In genomic region chr11:58628446-58628845, GRCh38 we compare ENCODE assay signal across 15 cellular contexts. TPM values are rescaled to one million over a fixed set of nuclear protein-coding genes. Genes with fewer than 3 reads are reported as not detected.
DNase-seq lines count a peak whose midpoint lies in the region; ATAC-seq and TF ChIP-seq lines count a peak whose summit lies in the region.
"Had no signal": no experiment of that assay in that cellular context is flagged by ENCODE, and none has a peak within 500 bp of the region (broad histone marks: within the 10 kb centered on the region; RNA-seq: fewer than 3 reads in every experiment).

No MANE protein-coding gene starts in this region.

- no peak overlapping the region for H3K27ac Mint-ChIP-seq in T-helper 2 cell treated with Interferon-gamma antibody and Interleukin-4, amounts not matched to agents 5 μg/mL and 100 μg/mL, for 36 hours
- H3K27ac Mint-ChIP-seq: memory B cell had no signal

- no peaks in the 10 kb centered on the region for H3K27me3 Mint-ChIP-seq in T-helper 2 cell treated with Interferon-gamma antibody and Interleukin-4, amounts not matched to agents 5 μg/mL and 100 μg/mL, for 36 hours (ENCODE audit: low read depth)
- H3K27me3 Mint-ChIP-seq: memory B cell had no signal

- in situ Hi-C loops in GM13977 (cut with MboI; ENCODE audit: low pct_unique_long_range_greater_than_20kb, low sequenced_read_pairs, unreplicated experiment): no loop called here

- no peak overlapping the region for H3K4me3 Mint-ChIP-seq in T-helper 2 cell treated with Interferon-gamma antibody and Interleukin-4, amounts not matched to agents 5 μg/mL and 100 μg/mL, for 36 hours
- H3K4me3 Mint-ChIP-seq: memory B cell had no signal

- DNase-seq in AG08396 (ENCODE audit: low spot score) (peak; percentile 13), RPMI7951 (ENCODE audit: low read depth) (peak; percentile 34), epithelial cell of prostate (ENCODE audit: low read depth, low spot score) (no peak), midbrain (lab: John Stamatoyannopoulos, UW) (peak; percentile 14), GM13977 (ENCODE audit: low spot score) (no peak), GF-D8 (lab: John Stamatoyannopoulos, UW) (no peak)
- DNase-seq in T-helper 2 cell treated with Interferon-gamma antibody and Interleukin-4, amounts not matched to agents 5 μg/mL and 100 μg/mL, for 36 hours (ENCODE audit: low spot score): no peak
- DNase-seq: activated T-cell treated with anti-CD3 and anti-CD28 coated beads, Interleukin-2, amount 50 U/mL, for 48 hours; DMS153; KG1; NCI-H82; stimulated activated CD4-positive, alpha-beta T cell treated with anti-CD3 and anti-CD28 coated beads, Interleukin-4, amount 100 ng/mL, for 24 hours; stimulated activated naive CD4-positive, alpha-beta T cell had no signal

- H3K36me3 Mint-ChIP-seq in T-helper 2 cell treated with Interferon-gamma antibody and Interleukin-4, amounts not matched to agents 5 μg/mL and 100 μg/mL, for 36 hours (ENCODE audit: low read depth): peaks cover 25% of the 10 kb centered on the region

- peaks cover 6% of the 10 kb centered on the region for H3K4me1 Mint-ChIP-seq in T-helper 2 cell treated with Interferon-gamma antibody and Interleukin-4, amounts not matched to agents 5 μg/mL and 100 μg/mL, for 36 hours (ENCODE audit: low read depth)

- TF ChIP-seq CTCF in GM13977 (IDR thresholded peaks at IDR 0.05; ENCODE audit: extremely low read depth, insufficient read depth, missing control alignments): no peak

- no peaks in the 10 kb centered on the region for H3K9me3 Mint-ChIP-seq in T-helper 2 cell treated with Interferon-gamma antibody and Interleukin-4, amounts not matched to agents 5 μg/mL and 100 μg/mL, for 36 hours
- H3K9me3 Mint-ChIP-seq: memory B cell had no signal

- H3K27ac ChIP-seq in epithelial cell of prostate: peak overlapping the region; percentile 58

- ATAC-seq in HG03280 (IDR thresholded peaks at IDR 0.05; ENCODE audit: unreplicated experiment): no peak

RNA-seq across cellular contexts. Expression of gene CNTF, which starts 6.0 kb away (rescaled TPM):
- 1.8 and 3.0 TPM in 2 replicates for total RNA-seq in RPMI7951 (2014; rRNA removed; shearing (Covaris generic))

RNA-seq across cellular contexts. Expression of gene ZFP91, which starts 49.6 kb away (rescaled TPM):
- total RNA-seq in RPMI7951 (2014; rRNA removed; shearing (Covaris generic)): 64.2 and 77.3 TPM in 2 replicates

RNA-seq across cellular contexts. Expression of gene LPXN, which starts 52.8 kb away (rescaled TPM):
- 147 and 149 TPM in 2 replicates for total RNA-seq in RPMI7951 (2014; rRNA removed; shearing (Covaris generic))

Comparison
In these comparisons a context has a peak if more than half of its experiments do, and no peak if none do; other contexts are left out.
1. DNase-seq: peak in AG08396 (single experiment), RPMI7951 (single experiment) and midbrain (single experiment); none in epithelial cell of prostate (single experiment), GM13977 (single experiment), T-helper 2 cell treated with Interferon-gamma antibody and Interleukin-4, amounts not matched to agents 5 μg/mL and 100 μg/mL, for 36 hours (single experiment) and GF-D8 (single experiment).